Comparison of ENCODE assay signal across 8 cellular contexts in genomic region chr20:62900052-62900691, GRCh38. TPM values are rescaled to one million over a fixed set of nuclear protein-coding genes. Genes with fewer than 3 reads are reported as not detected.
A peak's percentile ranks its signal among the peaks of the same experiment; 100 is the strongest.
DNase-seq lines count a peak whose midpoint lies in the region; ATAC-seq, FAIRE-seq and TF ChIP-seq lines count a peak whose summit lies in the region.

No MANE protein-coding gene starts in this region.

- peak; percentile 73 for ATAC-seq in GM21619 (IDR thresholded peaks at IDR 0.05; ENCODE audit: unreplicated experiment)
- ATAC-seq in thoracic aorta (ENCODE audit: insufficient number of reproducible peaks, low FRiP score, low read depth), result peak; percentile 60

- TF ChIP-seq CTCF in LNCaP clone FGC (IDR thresholded peaks at IDR 0.05; ENCODE audit: control insufficient read depth, extremely low read depth, insufficient read depth), result peak; percentile 95
- peak; percentile 92 for TF ChIP-seq CTCF in thoracic aorta (IDR thresholded peaks at IDR 0.05)

- no peak for FAIRE-seq in frontal cortex (lab: Jason Lieb, UNC)

- H3K9me3 ChIP-seq in SJSA1 (replicated peaks), result no peaks in the 10 kb centered on the region
- no peaks in the 10 kb centered on the region for H3K9me3 ChIP-seq in thoracic aorta

- H3K27me3 ChIP-seq in SJSA1 (replicated peaks), result no peaks in the 10 kb centered on the region
- no peaks in the 10 kb centered on the region for H3K27me3 ChIP-seq in thoracic aorta (replicated peaks; ENCODE audit: insufficient read depth)

- peaks cover 43% of the 10 kb centered on the region for H3K36me3 ChIP-seq in SJSA1
- H3K36me3 ChIP-seq in thoracic aorta, result peaks cover 34% of the 10 kb centered on the region

- H3K4me1 ChIP-seq in SJSA1 (replicated peaks) (peaks cover 24% of the 10 kb centered on the region), thoracic aorta (ENCODE audit: control insufficient read depth in 1 of 2, low read depth in 2 of 2) (peaks cover 20 to 36% of the 10 kb centered on the region in 2 donors)

- H3K27ac ChIP-seq in SJSA1 (no peak overlapping the region), thoracic aorta (no peak overlapping the region)

- DNase-seq in DMS 273 treated with DMSO at 0.1 percent for 48 hours (lab: John Stamatoyannopoulos, UW), result peak; percentile 78
- no peak for DNase-seq in LNCaP clone FGC (ENCODE audit: low read depth)
- peak; percentile 76 to 80 for DNase-seq in SJSA1 (ENCODE audit: low read depth in 1 of 2, low spot score in 2 of 2)
- peak; percentile 28 to 70 (median 49) for DNase-seq in activated naive CD4-positive, alpha-beta T cell (lab: John Stamatoyannopoulos, UW)
- peak; percentile 80 to 91 for DNase-seq in frontal cortex (ENCODE audit: low spot score in 2 of 2)
- peak; percentile 71 for DNase-seq in occipital lobe (lab: John Stamatoyannopoulos, UW)
- DNase-seq in thoracic aorta (ENCODE audit: low spot score), result no peak

- H3K4me3 ChIP-seq in LNCaP clone FGC (ENCODE audit: low read depth, low read length) (peak overlapping the region; percentile 33; the same call in 1 of the 2 replicates), SJSA1 (no peak overlapping the region), thoracic aorta (peak overlapping the region; percentile 8)

RNA-seq across cellular contexts. Expression of gene DIDO1, which starts 26.1 kb away (rescaled TPM):
- total RNA-seq in SJSA1 (2014; rRNA removed; shearing (Covaris generic)), result 42.9 and 50.4 TPM in 2 replicates
- total RNA-seq in frontal cortex, result 37.5 TPM
- 43.4 TPM for total RNA-seq in occipital lobe
- 10 to 100 TPM; 63.8 to 80.4 TPM for total RNA-seq in thoracic aorta

RNA-seq across cellular contexts. Expression of gene GID8, which starts 37.8 kb away (rescaled TPM):
- 14.2 and 20.7 TPM in 2 replicates for total RNA-seq in SJSA1 (2014; rRNA removed; shearing (Covaris generic))
- 57.1 TPM for total RNA-seq in frontal cortex
- total RNA-seq in occipital lobe, result 56.9 TPM
- 10 to 100 TPM; 29.1 to 30.3 TPM for total RNA-seq in thoracic aorta

RNA-seq across cellular contexts. Expression of gene TCFL5, which starts 38.5 kb away (rescaled TPM):
- total RNA-seq in SJSA1 (2014; rRNA removed; shearing (Covaris generic)), result 6.3 and 12.8 TPM in 2 replicates
- 6.1 TPM for total RNA-seq in frontal cortex
- total RNA-seq in occipital lobe, result 12.3 TPM
- total RNA-seq in thoracic aorta, result 1 to 10 TPM; 3.8 to 6.2 TPM

RNA-seq across cellular contexts. Expression of gene SLC17A9, which starts 52.3 kb away (rescaled TPM):
- total RNA-seq in SJSA1 (2014; rRNA removed; shearing (Covaris generic)), result not detected in 2 replicates
- under 0.01 TPM for total RNA-seq in frontal cortex
- 0.16 TPM for total RNA-seq in occipital lobe
- total RNA-seq in thoracic aorta, result 10 to 100 TPM; 17.9 to 18.8 TPM

Comparison
In these comparisons a context has a peak if more than half of its experiments do, and no peak if none do; other contexts are left out.
1. DNase-seq: peak in DMS 273 treated with DMSO at 0.1 percent for 48 hours (single experiment), SJSA1 (2 of 2), activated naive CD4-positive, alpha-beta T cell (4 of 4), frontal cortex (2 of 2) and occipital lobe (single experiment); none in LNCaP clone FGC (single experiment) and thoracic aorta (single experiment).